1 cellular context compared by ENCODE assay signal in the genomic region with DNA sequence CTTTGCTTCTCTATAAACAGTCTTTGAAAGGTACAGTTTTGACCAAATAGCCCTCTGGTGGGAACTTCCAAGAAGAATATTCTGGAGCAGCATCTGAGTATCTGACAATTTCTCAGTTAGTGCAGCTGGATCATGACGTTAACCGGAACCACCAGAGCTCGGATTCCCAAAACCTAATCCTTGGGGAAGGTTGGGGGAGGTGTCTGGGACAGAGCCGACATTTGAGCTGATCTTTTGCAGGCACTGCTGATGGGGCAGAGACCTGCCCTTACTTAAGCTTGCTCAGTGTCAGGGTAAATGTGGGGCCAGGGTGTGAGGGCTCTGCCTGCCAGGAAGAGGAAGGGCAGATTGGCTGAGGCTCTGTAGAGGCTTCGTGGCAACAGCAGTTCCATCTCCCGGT.
TF ChIP-seq lines count a peak whose summit lies in the region.

No MANE protein-coding gene starts in this region.

TF ChIP-seq in GM23338, 12 proteins besides CTCF, POLR2A, EP300 and RAD21 (continued from another document):
- TF ChIP-seq, protein P1, sequence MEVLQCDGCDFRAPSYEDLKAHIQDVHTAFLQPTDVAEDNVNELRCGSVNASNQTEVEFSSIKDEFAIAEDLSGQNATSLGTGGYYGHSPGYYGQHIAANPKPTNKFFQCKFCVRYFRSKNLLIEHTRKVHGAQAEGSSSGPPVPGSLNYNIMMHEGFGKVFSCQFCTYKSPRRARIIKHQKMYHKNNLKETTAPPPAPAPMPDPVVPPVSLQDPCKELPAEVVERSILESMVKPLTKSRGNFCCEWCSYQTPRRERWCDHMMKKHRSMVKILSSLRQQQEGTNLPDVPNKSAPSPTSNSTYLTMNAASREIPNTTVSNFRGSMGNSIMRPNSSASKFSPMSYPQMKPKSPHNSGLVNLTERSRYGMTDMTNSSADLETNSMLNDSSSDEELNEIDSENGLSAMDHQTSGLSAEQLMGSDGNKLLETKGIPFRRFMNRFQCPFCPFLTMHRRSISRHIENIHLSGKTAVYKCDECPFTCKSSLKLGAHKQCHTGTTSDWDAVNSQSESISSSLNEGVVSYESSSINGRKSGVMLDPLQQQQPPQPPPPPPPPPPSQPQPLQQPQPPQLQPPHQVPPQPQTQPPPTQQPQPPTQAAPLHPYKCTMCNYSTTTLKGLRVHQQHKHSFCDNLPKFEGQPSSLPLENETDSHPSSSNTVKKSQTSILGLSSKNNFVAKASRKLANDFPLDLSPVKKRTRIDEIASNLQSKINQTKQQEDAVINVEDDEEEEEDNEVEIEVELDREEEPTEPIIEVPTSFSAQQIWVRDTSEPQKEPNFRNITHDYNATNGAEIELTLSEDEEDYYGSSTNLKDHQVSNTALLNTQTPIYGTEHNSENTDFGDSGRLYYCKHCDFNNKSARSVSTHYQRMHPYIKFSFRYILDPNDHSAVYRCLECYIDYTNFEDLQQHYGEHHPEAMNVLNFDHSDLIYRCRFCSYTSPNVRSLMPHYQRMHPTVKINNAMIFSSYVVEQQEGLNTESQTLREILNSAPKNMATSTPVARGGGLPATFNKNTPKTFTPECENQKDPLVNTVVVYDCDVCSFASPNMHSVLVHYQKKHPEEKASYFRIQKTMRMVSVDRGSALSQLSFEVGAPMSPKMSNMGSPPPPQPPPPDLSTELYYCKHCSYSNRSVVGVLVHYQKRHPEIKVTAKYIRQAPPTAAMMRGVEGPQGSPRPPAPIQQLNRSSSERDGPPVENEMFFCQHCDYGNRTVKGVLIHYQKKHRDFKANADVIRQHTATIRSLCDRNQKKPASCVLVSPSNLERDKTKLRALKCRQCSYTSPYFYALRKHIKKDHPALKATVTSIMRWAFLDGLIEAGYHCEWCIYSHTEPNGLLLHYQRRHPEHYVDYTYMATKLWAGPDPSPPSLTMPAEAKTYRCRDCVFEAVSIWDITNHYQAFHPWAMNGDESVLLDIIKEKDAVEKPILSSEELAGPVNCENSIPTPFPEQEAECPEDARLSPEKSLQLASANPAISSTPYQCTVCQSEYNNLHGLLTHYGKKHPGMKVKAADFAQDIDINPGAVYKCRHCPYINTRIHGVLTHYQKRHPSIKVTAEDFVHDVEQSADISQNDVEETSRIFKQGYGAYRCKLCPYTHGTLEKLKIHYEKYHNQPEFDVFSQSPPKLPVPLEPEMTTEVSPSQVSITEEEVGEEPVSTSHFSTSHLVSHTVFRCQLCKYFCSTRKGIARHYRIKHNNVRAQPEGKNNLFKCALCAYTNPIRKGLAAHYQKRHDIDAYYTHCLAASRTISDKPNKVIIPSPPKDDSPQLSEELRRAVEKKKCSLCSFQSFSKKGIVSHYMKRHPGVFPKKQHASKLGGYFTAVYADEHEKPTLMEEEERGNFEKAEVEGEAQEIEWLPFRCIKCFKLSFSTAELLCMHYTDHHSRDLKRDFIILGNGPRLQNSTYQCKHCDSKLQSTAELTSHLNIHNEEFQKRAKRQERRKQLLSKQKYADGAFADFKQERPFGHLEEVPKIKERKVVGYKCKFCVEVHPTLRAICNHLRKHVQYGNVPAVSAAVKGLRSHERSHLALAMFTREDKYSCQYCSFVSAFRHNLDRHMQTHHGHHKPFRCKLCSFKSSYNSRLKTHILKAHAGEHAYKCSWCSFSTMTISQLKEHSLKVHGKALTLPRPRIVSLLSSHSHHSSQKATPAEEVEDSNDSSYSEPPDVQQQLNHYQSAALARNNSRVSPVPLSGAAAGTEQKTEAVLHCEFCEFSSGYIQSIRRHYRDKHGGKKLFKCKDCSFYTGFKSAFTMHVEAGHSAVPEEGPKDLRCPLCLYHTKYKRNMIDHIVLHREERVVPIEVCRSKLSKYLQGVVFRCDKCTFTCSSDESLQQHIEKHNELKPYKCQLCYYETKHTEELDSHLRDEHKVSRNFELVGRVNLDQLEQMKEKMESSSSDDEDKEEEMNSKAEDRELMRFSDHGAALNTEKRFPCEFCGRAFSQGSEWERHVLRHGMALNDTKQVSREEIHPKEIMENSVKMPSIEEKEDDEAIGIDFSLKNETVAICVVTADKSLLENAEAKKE (CRISPR knock-in tag; IDR thresholded peaks at IDR 0.05): no peak
- no peak for TF ChIP-seq POLR2AphosphoS5 (IDR thresholded peaks at IDR 0.05; ENCODE audit: low read depth)
- TF ChIP-seq NANOG (IDR thresholded peaks at IDR 0.05; ENCODE audit: borderline replicate concordance): no peak
- TF ChIP-seq EZH2phosphoT487 (IDR thresholded peaks at IDR 0.05; ENCODE audit: unreplicated experiment): no peak
